17 cellular contexts compared by ENCODE assay signal in genomic region chr10:123404357-123404756, GRCh38.
DNase-seq lines count a peak whose midpoint lies in the region; ATAC-seq, FAIRE-seq and TF ChIP-seq lines count a peak whose summit lies in the region.
"Had no signal": no experiment of that assay in that cellular context is flagged by ENCODE, and none has a peak within 500 bp of the region (broad histone marks: within the 10 kb centered on the region; RNA-seq: fewer than 3 reads in every experiment).

No MANE protein-coding gene starts in this region.

- H3K27me3 ChIP-seq in GM12878 (replicated peaks in 1 of 2; ENCODE audit: control insufficient read depth in 2 of 2, insufficient read depth in 2 of 2, low read length in 1 of 2) (no peaks in the 10 kb centered on the region), tibial artery (no peaks in the 10 kb centered on the region)

- H3K79me2 ChIP-seq in GM12878 (ENCODE audit: control insufficient read depth, insufficient read depth, low read length): no peaks in the 10 kb centered on the region

- WGBS in GM12878 (ENCODE audit: insufficient coverage, insufficient replicate concordance, low lambda C conversion rate, missing lambda C conversion rate): 100% methylated on average over 1 of the region's 1 CpG

- H3K9me3 ChIP-seq in GM12878 (replicated peaks; ENCODE audit: control insufficient read depth, insufficient read depth, low read length) (peaks cover 25% of the 10 kb centered on the region), tibial artery (peaks cover 0 to 6% (median 0%) of the 10 kb centered on the region in 3 donors)

- no peak for TF ChIP-seq EP300 in GM12878 (IDR thresholded peaks at IDR 0.05; ENCODE audit: borderline replicate concordance in 1 of 2, control insufficient read depth in 1 of 2, low read depth in 2 of 2, low read length in 2 of 2)

- SMC1A ChIA-PET in GM12878 (lab: Charles Lee; ENCODE audit: uncharacterized antibody, unreplicated experiment): no interaction called here

- BruUV-seq in GM12878 (replicated peaks; lab: Mats Ljungman, UMichigan): no TSS peak

- no peaks in the 10 kb centered on the region for H3K36me3 ChIP-seq in GM12878 (ENCODE audit: control insufficient read depth in 2 of 2, insufficient read depth in 2 of 2, low read length in 1 of 2)
- no peaks in the 10 kb centered on the region for H3K36me3 ChIP-seq in tibial artery

- DNase-seq in GM12891 (ENCODE audit: insufficient read length, low spot score) (no peak), GM19239 (ENCODE audit: insufficient read length, low spot score) (no peak), MV-4-11 (lab: John Stamatoyannopoulos, UW) (peak; percentile 3), GM12878 (ENCODE audit: low read depth, low spot score) (no peak), tibial artery (no peak), NCI-H1417 treated with DMSO at 0.1 percent for 48 hours (lab: John Stamatoyannopoulos, UW) (no peak)
- DNase-seq: Caco-2; CD8-positive, alpha-beta T cell; DND-41; GDM1; GM23248; H9; HFFc6; KBM-7 had no signal

- H4K20me1 ChIP-seq in GM12878 (ENCODE audit: control insufficient read depth, insufficient read depth): no peaks in the 10 kb centered on the region

- intact Hi-C loops in GM12878 (cut with micrococcal nuclease; ENCODE audit: unreplicated experiment) (no loop called here), tibial artery (cut with DNase I; ENCODE audit: low total_unique reads) (no loop called here)

- H3K27ac ChIP-seq in GM12878 (ENCODE audit: control insufficient read depth, insufficient read depth): no peak overlapping the region
- no peak overlapping the region for H3K27ac ChIP-seq in tibial artery
- H3K27ac ChIP-seq: A549, GM23248, HL-60 had no signal

- no peak for ATAC-seq in GM12878
- ATAC-seq in HG03354 (IDR thresholded peaks at IDR 0.05; ENCODE audit: poor library complexity, severe bottlenecking, unreplicated experiment): no peak
- ATAC-seq: A549; CD8-positive, alpha-beta T cell had no signal

- H3K4me2 ChIP-seq in GM12878 (ENCODE audit: control insufficient read depth, insufficient read depth): no peak overlapping the region
- H3K4me2 ChIP-seq: A549 had no signal

- FAIRE-seq in GM12891 (lab: Jason Lieb, UNC) (peak; percentile 61), GM19239 (lab: Jason Lieb, UNC) (peak; percentile 77), GM12878 (lab: Jason Lieb, UNC) (no peak)
- FAIRE-seq: A549 had no signal

- no peak overlapping the region for H3K9ac ChIP-seq in GM12878 (ENCODE audit: control insufficient read depth, insufficient read depth, low read length)
- H3K9ac ChIP-seq: GM23248 had no signal

- H3K4me3 ChIP-seq in GM12878 (no peak overlapping the region), tibial artery (no peak overlapping the region)
- H3K4me3 ChIP-seq: A549, GM23248 had no signal

- TF ChIP-seq POLR2A in GM12891 (IDR thresholded peaks at IDR 0.05; ENCODE audit: low read depth, low read length): no peak
- no peak for TF ChIP-seq POLR2A in GM12878 (IDR thresholded peaks at IDR 0.05; ENCODE audit: low read depth, low read length)

- H3K4me1 ChIP-seq in GM12878 (ENCODE audit: control insufficient read depth, insufficient read depth, low read length): peaks cover 43% of the 10 kb centered on the region
- no peaks in the 10 kb centered on the region for H3K4me1 ChIP-seq in tibial artery
- H3K4me1 ChIP-seq: A549, Caco-2 had no signal

- POLR2A ChIA-PET in GM12878 (lab: Charles Lee): no interaction called here

- no peak for TF ChIP-seq RAD21 in GM12878 (IDR thresholded peaks at IDR 0.05; ENCODE audit: insufficient read depth, low read depth, low read length)

- TF ChIP-seq CTCF in GM12878 (IDR thresholded peaks at IDR 0.05 in 2 of 3, conservative IDR thresholded peaks at IDR 0.05 in 1 of 3; ENCODE audit: control insufficient read depth in 2 of 3, extremely low read depth in 1 of 3, insufficient read depth in 1 of 3, low read depth in 3 of 3, low read length in 3 of 3): no peak
- TF ChIP-seq CTCF in tibial artery (IDR thresholded peaks at IDR 0.05): no peak

- CTCF ChIA-PET in GM12878 (lab: Yijun Ruan, JAX): interaction anchor here (0.6 kb wide), 1 partner anchor 51 kb away, joined by 3 read pairs; no protein-coding TSS in a partner anchor

- RAD21 ChIA-PET in GM12878 (lab: Charles Lee; ENCODE audit: unreplicated experiment): no interaction called here

- no peak overlapping the region for H2AFZ ChIP-seq in GM12878 (ENCODE audit: control insufficient read depth, low read depth, low read length)
- H2AFZ ChIP-seq: GM23248 had no signal

- in situ Hi-C loops in GM12878 (cut with MboI): no loop called here

TF ChIP-seq in GM12891, 5 proteins besides CTCF, POLR2A, EP300 and RAD21:
- TF ChIP-seq TAF1 (IDR thresholded peaks at IDR 0.05; ENCODE audit: low read depth, low read length) (no peak), PAX5 (IDR thresholded peaks at IDR 0.05; ENCODE audit: insufficient read depth, low read length, severe bottlenecking) (no peak), POLR2AphosphoS5 (IDR thresholded peaks at IDR 0.05; ENCODE audit: low read depth, low read length) (no peak), POU2F2 (IDR thresholded peaks at IDR 0.05; ENCODE audit: low read depth, low read length) (no peak)

TF ChIP-seq in GM12878, 131 proteins besides CTCF, POLR2A, EP300 and RAD21:
- TF ChIP-seq CBFB (IDR thresholded peaks at IDR 0.05; ENCODE audit: low read depth) (no peak), NBN (IDR thresholded peaks at IDR 0.05) (peak; percentile 62; the same call in 1 of the 2 replicates), CBX3 (IDR thresholded peaks at IDR 0.05; ENCODE audit: borderline replicate concordance, low read depth) (peak; percentile 87; the same call in 1 of the 2 replicates), CHD1 (IDR thresholded peaks at IDR 0.05; ENCODE audit: low read depth, low read length) (no peak), KLF5 (IDR thresholded peaks at IDR 0.05; ENCODE audit: partially characterized antibody) (peak; percentile 90), REST (IDR thresholded peaks at IDR 0.05; ENCODE audit: low read depth, low read length) (no peak), RELB (IDR thresholded peaks at IDR 0.05; ENCODE audit: low read depth) (peak; percentile 75), ATF7 (IDR thresholded peaks at IDR 0.05; ENCODE audit: low read depth) (peak; percentile 37; the same call in 1 of the 2 replicates), MLLT1 (IDR thresholded peaks at IDR 0.05) (peak; percentile 65; the same call in 1 of the 2 replicates)
TF ChIP-seq in GM12878: peak in this region for 6.
